In the genomic region with DNA sequence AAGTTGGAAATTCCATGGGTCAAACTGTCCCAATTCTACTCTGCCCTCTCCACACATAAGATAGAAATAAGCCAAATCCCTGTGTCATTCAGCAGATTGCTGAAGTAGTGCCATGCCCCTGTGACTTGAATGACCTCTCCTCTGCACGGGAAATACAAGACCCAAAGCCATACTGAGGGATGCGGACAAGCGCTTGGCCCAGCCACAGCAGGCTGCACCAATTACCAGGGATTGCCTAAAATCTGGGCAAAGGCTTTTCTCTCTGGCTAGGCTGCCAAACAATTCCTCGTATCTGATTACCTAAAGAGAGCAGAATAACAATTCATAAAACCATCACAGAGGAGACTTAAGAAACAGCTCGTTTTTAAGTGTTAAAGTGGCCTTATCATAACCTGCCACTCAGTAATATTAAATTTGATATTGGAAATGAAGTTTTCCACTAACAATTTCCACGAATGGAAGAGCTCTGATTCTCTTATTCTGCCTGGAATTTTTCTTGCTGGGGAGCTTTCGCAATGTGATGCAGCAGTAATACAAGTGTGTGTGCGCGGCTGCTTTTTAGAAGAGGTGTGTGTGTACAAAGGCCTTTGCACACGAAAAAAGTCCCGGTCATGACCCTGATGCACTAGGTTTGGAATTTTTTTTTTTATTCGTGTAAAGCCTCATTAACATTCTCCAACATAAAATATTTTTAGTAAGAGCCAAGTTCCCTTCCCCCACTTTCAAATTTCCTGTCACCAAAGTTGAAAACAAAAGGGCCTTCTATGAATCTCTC, we compare ENCODE assay signal across 2 cellular contexts.
TF ChIP-seq lines count a peak whose summit lies in the region.

No MANE protein-coding gene starts in this region.

TF ChIP-seq in HEK293, 187 proteins besides CTCF, POLR2A, EP300 and RAD21 (continued from another document):
- peak; percentile 49 for TF ChIP-seq PRDM6 (tag by site-specific recombination; IDR thresholded peaks at IDR 0.05)
- no peak for TF ChIP-seq RBAK (tag by site-specific recombination; IDR thresholded peaks at IDR 0.05)
- TF ChIP-seq ZNF791 (tag by site-specific recombination; IDR thresholded peaks at IDR 0.05), result no peak
- TF ChIP-seq ATF2 (tag by site-specific recombination; IDR thresholded peaks at IDR 0.05; ENCODE audit: low read depth), result no peak
- no peak for TF ChIP-seq PRDM4 (tag by site-specific recombination; IDR thresholded peaks at IDR 0.05)
- peak; percentile 43; the same call in 1 of the 2 replicates for TF ChIP-seq ZNF561 (tag by site-specific recombination; IDR thresholded peaks at IDR 0.05; ENCODE audit: borderline replicate concordance)
- TF ChIP-seq ZNF132 (tag by site-specific recombination; IDR thresholded peaks at IDR 0.05; ENCODE audit: borderline replicate concordance), result no peak
- peak; percentile 51; the same call in 1 of the 2 replicates for TF ChIP-seq GFI1B (tag by site-specific recombination; IDR thresholded peaks at IDR 0.05)
- no peak for TF ChIP-seq ZNF645 (tag by site-specific recombination; IDR thresholded peaks at IDR 0.05)
- TF ChIP-seq ZNF350 (tag by site-specific recombination; IDR thresholded peaks at IDR 0.05), result no peak

TF ChIP-seq in WTC11, 78 proteins besides CTCF, POLR2A, EP300 and RAD21:
- no peak for TF ChIP-seq STAT6 (CRISPR knock-in tag; conservative IDR thresholded peaks at IDR 0.05; ENCODE audit: low read depth)
- no peak for TF ChIP-seq SP1 (CRISPR knock-in tag; conservative IDR thresholded peaks at IDR 0.05)
- TF ChIP-seq ZNF263 (CRISPR knock-in tag; IDR thresholded peaks at IDR 0.05; ENCODE audit: low read depth), result no peak
- TF ChIP-seq ATF1 (CRISPR knock-in tag; IDR thresholded peaks at IDR 0.05), result no peak
- TF ChIP-seq RORB (CRISPR knock-in tag; IDR thresholded peaks at IDR 0.05), result no peak
- TF ChIP-seq ZNF317 (CRISPR knock-in tag; IDR thresholded peaks at IDR 0.05; ENCODE audit: borderline replicate concordance, low read depth), result no peak
- TF ChIP-seq GTF2I (CRISPR knock-in tag; conservative IDR thresholded peaks at IDR 0.05), result no peak
- TF ChIP-seq HMGA2 (CRISPR knock-in tag; IDR thresholded peaks at IDR 0.05), result no peak
- no peak for TF ChIP-seq NFYB (CRISPR knock-in tag; conservative IDR thresholded peaks at IDR 0.05; ENCODE audit: low read depth)
- no peak for TF ChIP-seq ARID4B (CRISPR knock-in tag; IDR thresholded peaks at IDR 0.05; ENCODE audit: borderline replicate concordance)
- TF ChIP-seq ESRRA (CRISPR knock-in tag; IDR thresholded peaks at IDR 0.05; ENCODE audit: borderline replicate concordance), result no peak
- no peak for TF ChIP-seq ZNF423 (CRISPR knock-in tag; IDR thresholded peaks at IDR 0.05)
- no peak for TF ChIP-seq NR3C1 (CRISPR knock-in tag; conservative IDR thresholded peaks at IDR 0.05; ENCODE audit: low read depth)
- no peak for TF ChIP-seq SOX15 (CRISPR knock-in tag; IDR thresholded peaks at IDR 0.05)
- no peak for TF ChIP-seq PRRX2 (CRISPR knock-in tag; IDR thresholded peaks at IDR 0.05)
